9 cellular contexts compared by ENCODE assay signal in the genomic region with DNA sequence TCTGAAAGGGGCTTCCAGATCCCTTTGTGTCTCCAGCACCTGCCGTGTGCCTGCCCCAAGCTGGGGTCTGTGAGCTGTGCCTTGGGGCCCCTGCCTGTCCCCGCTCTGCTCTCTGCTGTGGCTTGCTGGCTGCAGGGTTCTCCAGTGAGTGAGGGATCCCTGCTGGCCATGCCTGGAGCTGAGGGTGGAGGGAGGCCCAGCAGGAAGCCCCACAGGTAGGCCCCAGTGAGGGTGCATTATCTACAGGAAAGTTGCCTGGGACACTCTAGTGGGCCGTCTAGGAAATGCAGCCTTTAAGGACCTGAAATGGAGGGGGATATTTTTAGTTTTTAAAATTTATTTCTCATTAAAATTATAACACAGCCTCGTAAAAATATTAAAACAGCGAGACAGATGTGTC. TPM values are rescaled to one million over a fixed set of nuclear protein-coding genes. Genes with fewer than 3 reads are reported as not detected.
A peak's percentile ranks its signal among the peaks of the same experiment; 100 is the strongest.
DNase-seq lines count a peak whose midpoint lies in the region; ATAC-seq and TF ChIP-seq lines count a peak whose summit lies in the region.
"Had no signal": no experiment of that assay in that cellular context is flagged by ENCODE, and none has a peak within 500 bp of the region (broad histone marks: within the 10 kb centered on the region; RNA-seq: fewer than 3 reads in every experiment).

No MANE protein-coding gene starts in this region.

- H3K27me3 ChIP-seq in A673 (replicated peaks; ENCODE audit: insufficient read depth, low read depth, low read length, poor library complexity) (peaks cover 4% of the 10 kb centered on the region), OCI-LY3 (ENCODE audit: low read depth, low read length) (peaks cover 15% of the 10 kb centered on the region; the same call in 1 of the 2 replicates), foreskin keratinocyte (peaks cover 36% of the 10 kb centered on the region)

- no TSS peak for BruUV-seq in A673 (replicated peaks; lab: Mats Ljungman, UMichigan)

- intact Hi-C loops in A673 (cut with micrococcal nuclease; ENCODE audit: unreplicated experiment) = no loop called here
- intact Hi-C loops in activated CD4-positive, alpha-beta T cell treated with anti-CD3 and anti-CD28 coated beads, Interleukin-2, amount 10 ng/mL, durations not matched to agents 24 days and 14 days (cut with micrococcal nuclease) = no loop called here

- H3K4me1 ChIP-seq in A673 (ENCODE audit: insufficient read depth, low read length, poor library complexity, severe bottlenecking) = no peaks in the 10 kb centered on the region
- H3K4me1 ChIP-seq in OCI-LY3 (ENCODE audit: low read length) = no peaks in the 10 kb centered on the region
- no peaks in the 10 kb centered on the region for H3K4me1 ChIP-seq in foreskin keratinocyte

- peaks cover 10% of the 10 kb centered on the region for H3K27me3 Mint-ChIP-seq in activated CD4-positive, alpha-beta T cell treated with anti-CD3 and anti-CD28 coated beads, Interleukin-2, amount 10 ng/mL, durations not matched to agents 24 days and 14 days

- H3K27ac ChIP-seq in A673 (ENCODE audit: low read depth, low read length, poor library complexity, severe bottlenecking) (no peak overlapping the region), OCI-LY3 (ENCODE audit: low read length) (no peak overlapping the region), foreskin keratinocyte (no peak overlapping the region)

- H3K36me3 Mint-ChIP-seq in activated CD4-positive, alpha-beta T cell treated with anti-CD3 and anti-CD28 coated beads, Interleukin-2, amount 10 ng/mL, durations not matched to agents 24 days and 14 days (ENCODE audit: low read depth) = no peaks in the 10 kb centered on the region

- POLR2A ChIA-PET in A673 (lab: Charles Lee; ENCODE audit: low non-redundant PET) = no interaction called here

- no peak overlapping the region for H3K4me3 Mint-ChIP-seq in activated CD4-positive, alpha-beta T cell treated with anti-CD3 and anti-CD28 coated beads, Interleukin-2, amount 10 ng/mL, durations not matched to agents 24 days and 14 days

- no peaks in the 10 kb centered on the region for H4K20me1 ChIP-seq in OCI-LY3 (ENCODE audit: insufficient read depth, low read length)

- H3K36me3 ChIP-seq in A673 (ENCODE audit: insufficient read depth, low read length, poor library complexity, severe bottlenecking) (no peaks in the 10 kb centered on the region), OCI-LY3 (replicated peaks; ENCODE audit: low read depth, low read length) (no peaks in the 10 kb centered on the region)

- DNase-seq in A673 (ENCODE audit: low spot score) = no peak
- DNase-seq in GM12864 (ENCODE audit: low read depth) = no peak
- no peak for DNase-seq in foreskin keratinocyte
- DNase-seq in NOMO-1 treated with dmso at 0.1 percent for 144 hours (lab: John Stamatoyannopoulos, UW; ENCODE audit: unreplicated experiment) = no peak
- DNase-seq in NCI-H748 treated with DMSO at 0.1 percent for 48 hours (lab: John Stamatoyannopoulos, UW) = no peak
- DNase-seq in activated CD4-positive, alpha-beta T cell treated with anti-CD3 and anti-CD28 coated beads, Interleukin-2, amount 10 ng/mL, durations not matched to agents 24 days and 14 days = no peak
- DNase-seq: amygdala had no signal

- H3K4me2 ChIP-seq in OCI-LY3 (ENCODE audit: low read length) = no peak overlapping the region

- peak; percentile 51; the same call in 1 of the 2 replicates for TF ChIP-seq CTCF in A673 (conservative IDR thresholded peaks at IDR 0.05; ENCODE audit: low read depth, low read length)
- peak; percentile 47 for TF ChIP-seq CTCF in GM12864 (IDR thresholded peaks at IDR 0.05; ENCODE audit: low read depth, low read length, missing control alignments)
- TF ChIP-seq CTCF in OCI-LY3 (IDR thresholded peaks at IDR 0.05; ENCODE audit: low read depth, low read length) = peak; percentile 48
- TF ChIP-seq CTCF in foreskin keratinocyte (conservative IDR thresholded peaks at IDR 0.05) = peak; percentile 57

- peak overlapping the region; percentile 70; the same call in 1 of the 2 replicates for H2AFZ ChIP-seq in OCI-LY3 (ENCODE audit: low read depth, low read length)

- H3K4me3 ChIP-seq in A673 (ENCODE audit: low read depth, low read length, poor library complexity, severe bottlenecking) (no peak overlapping the region), GM12864 (ENCODE audit: low read depth, low read length) (no peak overlapping the region), OCI-LY3 (ENCODE audit: low read length) (no peak overlapping the region)

- H3K9me3 Mint-ChIP-seq in activated CD4-positive, alpha-beta T cell treated with anti-CD3 and anti-CD28 coated beads, Interleukin-2, amount 10 ng/mL, durations not matched to agents 24 days and 14 days = no peaks in the 10 kb centered on the region

- H3K79me2 ChIP-seq in OCI-LY3 (ENCODE audit: low read length) = no peaks in the 10 kb centered on the region

- ATAC-seq in foreskin keratinocyte (peak; percentile 58), HG02981 (IDR thresholded peaks at IDR 0.05; ENCODE audit: unreplicated experiment) (no peak)

- CTCF ChIA-PET in A673 (lab: Charles Lee) = no interaction called here

- H3K9me3 ChIP-seq in A673 (ENCODE audit: low read depth, low read length, poor library complexity, severe bottlenecking) (no peaks in the 10 kb centered on the region), OCI-LY3 (ENCODE audit: insufficient read depth, low read length) (no peaks in the 10 kb centered on the region)

- no peak overlapping the region for H3K9ac ChIP-seq in OCI-LY3 (ENCODE audit: low read length)

- no peaks in the 10 kb centered on the region for H3K4me1 Mint-ChIP-seq in activated CD4-positive, alpha-beta T cell treated with anti-CD3 and anti-CD28 coated beads, Interleukin-2, amount 10 ng/mL, durations not matched to agents 24 days and 14 days

- no peak overlapping the region for H3K27ac Mint-ChIP-seq in activated CD4-positive, alpha-beta T cell treated with anti-CD3 and anti-CD28 coated beads, Interleukin-2, amount 10 ng/mL, durations not matched to agents 24 days and 14 days

RNA-seq across cellular contexts. Expression of a gene that starts 50.9 kb away (rescaled TPM):
- total RNA-seq in A673 (2021) (1.4 and 1.9 TPM in 2 replicates), foreskin keratinocyte (not detected in 2 replicates)
- polyA plus RNA-seq in foreskin keratinocyte = not detected in 2 replicates
- total RNA-seq in activated CD4-positive, alpha-beta T cell treated with anti-CD3 and anti-CD28 coated beads, Interleukin-2, amount 10 ng/mL, durations not matched to agents 24 days and 14 days = 0.19 TPM in 1 of 2 replicates, not detected in the other
